ENCODE assay signal across 23 cellular contexts in the genomic region with DNA sequence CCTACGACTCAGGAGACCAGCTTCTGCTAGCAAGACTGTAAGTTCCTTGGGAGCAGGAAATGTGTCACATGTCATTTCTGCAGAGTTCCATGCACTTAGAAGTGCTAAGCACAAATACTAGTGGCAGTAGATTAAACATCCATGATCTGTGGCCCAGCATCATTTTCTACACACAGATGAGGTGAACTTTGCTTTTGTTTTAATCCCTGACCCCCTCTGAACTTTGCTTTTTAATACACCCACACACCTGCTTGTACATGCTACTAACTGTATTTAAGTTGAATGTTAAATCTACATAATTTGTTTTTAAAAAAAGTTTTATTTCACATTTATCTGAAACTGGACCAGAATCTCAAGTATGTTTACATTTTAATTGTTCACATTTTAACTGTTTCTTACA.
"Had no signal": no experiment of that assay in that cellular context is flagged by ENCODE, and none has a peak within 500 bp of the region (broad histone marks: within the 10 kb centered on the region; RNA-seq: fewer than 3 reads in every experiment).

No MANE protein-coding gene starts in this region.

- FAIRE-seq: urothelium cell line had no signal

- DNase-seq: stimulated activated CD4-positive, alpha-beta T cell treated with anti-CD3 and anti-CD28 coated beads, Interleukin-2, amount 100 ng/mL, for 48 hours; stimulated activated CD4-positive, alpha-beta T cell treated with anti-CD3 and anti-CD28 coated beads, Interleukin-4, amount 100 ng/mL, for 1 hour; stimulated activated CD4-positive, alpha-beta T cell treated with anti-CD3 and anti-CD28 coated beads, Interleukin-4, amount 100 ng/mL, for 24 hours; stimulated activated CD4-positive, alpha-beta T cell treated with anti-CD3 and anti-CD28 coated beads, Interleukin-4, amount 100 ng/mL, for 4 hours; stimulated activated CD8-positive, alpha-beta memory T cell treated with anti-CD3 and anti-CD28 coated beads, Interleukin-4, amount 100 ng/mL, for 48 hours; stimulated activated naive B cell treated with anti-CD40 and anti-IgM and Interleukin-4, amounts not matched to agents 10 μg/mL and 1 μg/mL and 100 μg/mL, for 72 hours; stimulated activated naive CD4-positive, alpha-beta T cell; stimulated activated naive CD4-positive, alpha-beta T cell treated with Interleukin-2 at 50 U/mL for 16 hours; stimulated activated naive CD8-positive, alpha-beta T cell treated with anti-CD3 and anti-CD28 coated beads, Interleukin-15, amount 100 ng/mL, for 72 hours; stimulated activated naive CD8-positive, alpha-beta T cell treated with anti-CD3 and anti-CD28 coated beads, Interleukin-15, Interleukin-2, amounts not matched to agents 100 U/mL and 50 U/mL, for 24 hours; stomach; substantia nigra; testis; thyroid gland; tibial artery; transverse colon; trophoblast cell; upper lobe of left lung; upper lobe of right lung; uterus had no signal

- ATAC-seq: stimulated activated effector memory CD8-positive, alpha-beta T cell treated with anti-CD3 and anti-CD28 coated beads, Interleukin-12 subunit alpha, Interleukin-12 subunit beta, amount 100 ng/mL, for 72 hours; stimulated activated memory B cell treated with anti-CD40 and anti-IgM and Interleukin-4, amounts not matched to agents 10 μg/mL and 1 μg/mL and 100 μg/mL, for 72 hours; stimulated activated naive B cell treated with anti-CD40 and anti-IgM and Interleukin-4, amounts not matched to agents 10 μg/mL and 1 μg/mL and 100 μg/mL, for 72 hours; stimulated activated naive CD8-positive, alpha-beta T cell treated with anti-CD3 and anti-CD28 coated beads, Interleukin-15, amount 100 ng/mL, for 72 hours; stimulated activated naive CD8-positive, alpha-beta T cell treated with anti-CD3 and anti-CD28 coated beads, Interleukin-15, Interleukin-2, amounts not matched to agents 100 U/mL and 50 U/mL, for 24 hours; upper lobe of right lung had no signal
